In the genomic region with DNA sequence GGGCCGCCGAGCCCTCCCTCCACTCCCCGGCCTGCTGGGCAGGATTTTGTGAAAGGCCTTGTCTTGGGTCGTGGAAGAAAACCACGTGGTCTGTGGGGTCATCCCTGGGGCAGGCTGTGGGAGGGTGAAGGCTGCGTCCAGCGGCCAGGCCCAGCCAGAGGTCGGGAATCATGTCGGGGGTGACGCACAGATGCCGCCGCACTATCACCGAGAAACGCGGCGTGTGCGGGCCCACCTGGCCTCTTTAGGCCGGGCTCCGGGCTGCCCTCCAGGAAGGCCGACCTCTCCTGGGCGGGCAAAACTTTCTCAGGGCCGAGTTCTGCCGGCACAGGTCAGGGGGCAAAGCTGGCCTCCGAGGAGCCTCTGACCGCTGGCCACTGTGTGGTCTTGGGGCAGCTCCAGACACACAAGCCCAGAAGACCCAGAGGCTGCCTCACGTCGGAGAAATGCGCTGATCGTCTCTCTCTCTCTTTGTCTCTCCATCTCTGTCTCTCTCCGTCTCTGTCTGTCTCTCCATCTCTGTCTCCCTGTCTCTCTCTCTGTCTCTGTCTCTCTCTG, we compare ENCODE assay signal across 13 cellular contexts. TPM values are rescaled to one million over a fixed set of nuclear protein-coding genes. Genes with fewer than 3 reads are reported as not detected.
DNase-seq lines count a peak whose midpoint lies in the region; ATAC-seq, FAIRE-seq and TF ChIP-seq lines count a peak whose summit lies in the region.
"Had no signal": no experiment of that assay in that cellular context is flagged by ENCODE, and none has a peak within 500 bp of the region (broad histone marks: within the 10 kb centered on the region; RNA-seq: fewer than 3 reads in every experiment).

No MANE protein-coding gene starts in this region.

- DNase-seq in activated CD4-positive, alpha-beta T cell treated with anti-CD3 and anti-CD28 coated beads, Interleukin-2, amount 10 ng/mL, durations not matched to agents 24 days and 14 days: no peak
- no peak for DNase-seq in activated CD4-positive, alpha-beta T cell treated with anti-CD3 and anti-CD28 coated beads for 4 hours
- DNase-seq in adrenal gland (peak in 6 of 7 donors; percentile 57 to 80 (median 68)), kidney (peak; percentile 91), spleen (peak; percentile 82), NCI-H187 treated with DMSO at 0.1 percent for 48 hours (lab: John Stamatoyannopoulos, UW) (no peak), RWPE1 (ENCODE audit: low spot score) (no peak)
- DNase-seq: dorsolateral prefrontal cortex, foreskin keratinocyte, NCI-H1694 treated with DMSO at 0.1 percent for 48 hours had no signal

- TF ChIP-seq CTCF in adrenal gland (IDR thresholded peaks at IDR 0.05) (no peak), kidney (IDR thresholded peaks at IDR 0.05; ENCODE audit: borderline replicate concordance, extremely low read depth, insufficient read depth) (no peak), spleen (IDR thresholded peaks at IDR 0.05 in 8 of 11, conservative IDR thresholded peaks at IDR 0.05 in 3 of 11) (no peak), RWPE1 (conservative IDR thresholded peaks at IDR 0.05; ENCODE audit: low read depth) (no peak)

- H3K4me1 Mint-ChIP-seq in activated CD4-positive, alpha-beta T cell treated with anti-CD3 and anti-CD28 coated beads, Interleukin-2, amount 10 ng/mL, durations not matched to agents 24 days and 14 days: peaks cover 21% of the 10 kb centered on the region

- H3K36me3 ChIP-seq in adrenal gland (replicated peaks in 1 of 2) (no peaks in the 10 kb centered on the region), kidney (ENCODE audit: control insufficient read depth in 1 of 2, insufficient read depth in 2 of 2, low read length in 2 of 2) (no peaks in the 10 kb centered on the region), spleen (peaks cover 0 to 68% (median 24%) of the 10 kb centered on the region in 6 donors)
- H3K36me3 ChIP-seq: HAP-1 had no signal

- POLR2A ChIA-PET in RWPE1 (lab: Yijun Ruan, JAX; ENCODE audit: low non-redundant PET): no interaction called here

- H3K9me3 ChIP-seq in adrenal gland (replicated peaks in 1 of 3) (no peaks in the 10 kb centered on the region), kidney (ENCODE audit: control insufficient read depth in 1 of 2, low read length in 2 of 2) (no peaks in the 10 kb centered on the region), spleen (no peaks in the 10 kb centered on the region)
- H3K9me3 ChIP-seq: HAP-1 had no signal

- H3K27me3 ChIP-seq in adrenal gland (no peaks in the 10 kb centered on the region), spleen (replicated peaks in 1 of 7) (no peaks in the 10 kb centered on the region)
- H3K27me3 ChIP-seq: foreskin keratinocyte had no signal

- no peak overlapping the region for H3K9ac ChIP-seq in kidney (ENCODE audit: low read length in 2 of 2)

- TF ChIP-seq POLR2A in adrenal gland (IDR thresholded peaks at IDR 0.05): no peak
- no peak for TF ChIP-seq POLR2A in spleen (IDR thresholded peaks at IDR 0.05)

- ATAC-seq in GM21381 (IDR thresholded peaks at IDR 0.05; ENCODE audit: unreplicated experiment): no peak
- ATAC-seq: foreskin keratinocyte had no signal

- no peak overlapping the region for H3K4me3 ChIP-seq in adrenal gland
- H3K4me3 ChIP-seq in kidney (ENCODE audit: low read length in 2 of 2): no peak overlapping the region
- no peak overlapping the region for H3K4me3 ChIP-seq in spleen
- H3K4me3 ChIP-seq: dorsolateral prefrontal cortex, HAP-1, smooth muscle cell had no signal

- H3K27me3 Mint-ChIP-seq in activated CD4-positive, alpha-beta T cell treated with anti-CD3 and anti-CD28 coated beads, Interleukin-2, amount 10 ng/mL, durations not matched to agents 24 days and 14 days: no peaks in the 10 kb centered on the region

- 48 to 71% (median 59%) methylated on average over 9 to 30 of the region's 30 CpGs for WGBS in adrenal gland, 4 donors
- 69 to 85% (median 74%) methylated on average over 26 to 30 of the region's 30 CpGs for WGBS in spleen, 5 donors

- H3K9me3 Mint-ChIP-seq in activated CD4-positive, alpha-beta T cell treated with anti-CD3 and anti-CD28 coated beads, Interleukin-2, amount 10 ng/mL, durations not matched to agents 24 days and 14 days: no peaks in the 10 kb centered on the region

- CTCF ChIA-PET in RWPE1 (lab: Yijun Ruan, JAX): no interaction called here

- H3K36me3 Mint-ChIP-seq in activated CD4-positive, alpha-beta T cell treated with anti-CD3 and anti-CD28 coated beads, Interleukin-2, amount 10 ng/mL, durations not matched to agents 24 days and 14 days (ENCODE audit: low read depth): peaks cover 36% of the 10 kb centered on the region

- no peak overlapping the region for H3K4me3 Mint-ChIP-seq in activated CD4-positive, alpha-beta T cell treated with anti-CD3 and anti-CD28 coated beads, Interleukin-2, amount 10 ng/mL, durations not matched to agents 24 days and 14 days

- no peak for FAIRE-seq in kidney (lab: Jason Lieb, UNC)

- H3K27ac Mint-ChIP-seq in activated CD4-positive, alpha-beta T cell treated with anti-CD3 and anti-CD28 coated beads, Interleukin-2, amount 10 ng/mL, durations not matched to agents 24 days and 14 days: peak overlapping the region; percentile 77

- intact Hi-C loops in activated CD4-positive, alpha-beta T cell treated with anti-CD3 and anti-CD28 coated beads, Interleukin-2, amount 10 ng/mL, durations not matched to agents 24 days and 14 days (cut with micrococcal nuclease): no loop called here
- intact Hi-C loops in adrenal gland (cut with DNase I): no loop called here
- intact Hi-C loops in kidney (cut with DNase I): no loop called here
- intact Hi-C loops in spleen (cut with DNase I; ENCODE audit: low total_unique reads): no loop called here

- H3K27ac ChIP-seq in adrenal gland (peak overlapping the region in 2 of 5 donors; percentile 51 to 72), kidney (ENCODE audit: low read depth in 2 of 2, low read length in 2 of 2) (no peak overlapping the region), spleen (peak overlapping the region in 3 of 8 donors; percentile 23 to 33 (median 26)), RWPE1 (no peak overlapping the region)
- H3K27ac ChIP-seq: dorsolateral prefrontal cortex, foreskin keratinocyte had no signal

- H3K4me1 ChIP-seq in adrenal gland (replicated peaks in 1 of 2) (peaks cover 0 to 16% of the 10 kb centered on the region in 2 donors), kidney (ENCODE audit: control insufficient read depth in 1 of 2, insufficient read depth in 1 of 2, low read depth in 1 of 2, low read length in 2 of 2) (no peaks in the 10 kb centered on the region), spleen (peaks cover 5 to 67% (median 39%) of the 10 kb centered on the region in 6 donors)
- H3K4me1 ChIP-seq: foreskin keratinocyte, HAP-1 had no signal

RNA-seq across cellular contexts. Expression of a gene that starts 28.4 kb away (rescaled TPM):
- 105 and 107 TPM in 2 replicates for total RNA-seq in activated CD4-positive, alpha-beta T cell treated with anti-CD3 and anti-CD28 coated beads, Interleukin-2, amount 10 ng/mL, durations not matched to agents 24 days and 14 days
- total RNA-seq in adrenal gland: 10 to 100 TPM in 4 of 8 donors, 1 to 10 TPM in 4; 4.4 to 20.9 (median 11.1) TPM
- 1 to 10 TPM; 1.4 to 7.0 (median 5.5) TPM for polyA plus RNA-seq in adrenal gland
- 17.2 TPM for total RNA-seq in kidney
- 4.3 TPM for polyA plus RNA-seq in kidney (ENCODE audit: insufficient read depth, low read depth, low replicate concordance)
- 10 to 100 TPM; 38.6 to 64.9 (median 56.1) TPM for total RNA-seq in spleen
- 10 to 100 TPM; 20.7 to 36.4 (median 30.0) TPM for polyA plus RNA-seq in spleen

Comparison
In these comparisons a context has a peak if more than half of its experiments do, and no peak if none do; other contexts are left out.
1. DNase-seq: peak in adrenal gland (6 of 7), kidney (single experiment) and spleen (single experiment); none in activated CD4-positive, alpha-beta T cell treated with anti-CD3 and anti-CD28 coated beads, Interleukin-2, amount 10 ng/mL, durations not matched to agents 24 days and 14 days (single experiment), activated CD4-positive, alpha-beta T cell treated with anti-CD3 and anti-CD28 coated beads for 4 hours (0 of 2), NCI-H187 treated with DMSO at 0.1 percent for 48 hours (single experiment) and RWPE1 (single experiment).